1 cellular context compared by ENCODE assay signal in genomic region chr7:158781217-158781975, GRCh38.
A peak's percentile ranks its signal among the peaks of the same experiment; 100 is the strongest.
TF ChIP-seq lines count a peak whose summit lies in the region.

No MANE protein-coding gene starts in this region.

TF ChIP-seq in GM12878, 131 proteins besides CTCF, POLR2A, EP300 and RAD21 (continued from another document):
- peak; percentile 17 for TF ChIP-seq PBX3 (IDR thresholded peaks at IDR 0.05; ENCODE audit: insufficient replicate concordance, low read depth, low read length)
